In genomic region chr9:107342762-107343161, GRCh38 we compare ENCODE assay signal across 33 cellular contexts.
"Had no signal": no experiment of that assay in that cellular context is flagged by ENCODE, and none has a peak within 500 bp of the region (broad histone marks: within the 10 kb centered on the region; RNA-seq: fewer than 3 reads in every experiment).

No MANE protein-coding gene starts in this region.

- H3K4me3 ChIP-seq: body of pancreas, breast epithelium, PC-9 had no signal

- DNase-seq: activated B cell treated with CpG ODN at 0.5 μM for 24 hours; activated CD4-positive, alpha-beta memory T cell treated with anti-CD3 and anti-CD28 coated beads, Interleukin-2, amount 10 ng/mL, durations not matched to agents 7 days and 5 days; activated CD4-positive, alpha-beta T cell treated with anti-CD3 and anti-CD28 coated beads for 4 hours; activated CD4-positive, CD25-positive, alpha-beta regulatory T cell treated with anti-CD3 and anti-CD28 coated beads, Interleukin-2, amount 50 U/mL, for 72 hours; activated gamma-delta T cell; activated naive CD4-positive, alpha-beta T cell treated with Interleukin-2 at 50 U/mL for 16 hours; activated naive CD8-positive, alpha-beta T cell treated with anti-CD3 and anti-CD28 coated beads, Interleukin-2, amount 10 ng/mL, durations not matched to agents 7 days and 5 days; activated T-cell treated with anti-CD3 and anti-CD28 coated beads, Interleukin-2, amount 50 U/mL, for 24 hours; body of pancreas; MM.1S; MV-4-11; NCI-H1092; NCI-H1436 treated with DMSO at 0.1 percent for 48 hours; NCI-H1694 treated with DMSO at 0.1 percent for 48 hours; NCI-H2029; NCI-H510A; NCI-H526; NCI-H748 treated with DMSO at 0.1 percent for 48 hours; NK-92 treated with Interleukin-12 subunit alpha and Interleukin-12 subunit beta, amount 100 ng/mL, for 24 hours; PC-9; SIG-M5; SW 1271; T-helper 1 cell; T-helper 2 cell; T-helper 9 cell had no signal

- H3K36me3 Mint-ChIP-seq: activated naive CD4-positive, alpha-beta T cell treated with anti-CD3 and anti-CD28 coated beads, Interleukin-2, amount 50 U/mL, for 24 hours had no signal

- ATAC-seq: body of pancreas, Right ventricle myocardium inferior, SK-N-SH treated with all-trans-retinoic acid at 6 μM for 48 hours had no signal

- H3K4me3 Mint-ChIP-seq: activated B cell treated with CpG ODN at 0.5 μM for 24 hours; activated CD4-positive, alpha-beta memory T cell treated with anti-CD3 and anti-CD28 coated beads, Interleukin-2, amount 10 ng/mL, durations not matched to agents 7 days and 5 days; activated naive CD4-positive, alpha-beta T cell treated with anti-CD3 and anti-CD28 coated beads, Interleukin-2, amount 50 U/mL, for 24 hours; activated naive CD8-positive, alpha-beta T cell treated with anti-CD3 and anti-CD28 coated beads, Interleukin-2, amount 10 ng/mL, durations not matched to agents 7 days and 5 days; activated T-cell treated with anti-CD3 and anti-CD28 coated beads, Interleukin-2, amount 50 U/mL, for 24 hours had no signal

- H3K27ac Mint-ChIP-seq: activated B cell treated with CpG ODN at 0.5 μM for 24 hours; activated CD4-positive, alpha-beta memory T cell treated with anti-CD3 and anti-CD28 coated beads, Interleukin-2, amount 10 ng/mL, durations not matched to agents 7 days and 5 days; activated naive CD4-positive, alpha-beta T cell treated with anti-CD3 and anti-CD28 coated beads, Interleukin-2, amount 50 U/mL, for 24 hours; activated naive CD8-positive, alpha-beta T cell treated with anti-CD3 and anti-CD28 coated beads, Interleukin-2, amount 10 ng/mL, durations not matched to agents 7 days and 5 days; activated T-cell treated with anti-CD3 and anti-CD28 coated beads, Interleukin-2, amount 50 U/mL, for 24 hours; activated T-helper 2 cell treated with anti-CD3 and anti-CD28 coated beads, Interferon-gamma antibody, Interleukin-2, Interleukin-4, amounts not matched to agents 10 μg/mL and 5 μg/mL and 100 μg/mL, durations not matched to agents 14 hours and 24 hours and 36 hours had no signal

- H3K36me3 ChIP-seq: breast epithelium had no signal

- H3K27ac ChIP-seq: body of pancreas, breast epithelium, KMS-11, PC-9, RWPE1, VCaP had no signal

- H3K9me3 ChIP-seq: body of pancreas, breast epithelium had no signal

- H3K27me3 Mint-ChIP-seq: activated B cell treated with CpG ODN at 0.5 μM for 24 hours; activated CD4-positive, alpha-beta memory T cell treated with anti-CD3 and anti-CD28 coated beads, Interleukin-2, amount 10 ng/mL, durations not matched to agents 7 days and 5 days; activated T-cell treated with anti-CD3 and anti-CD28 coated beads, Interleukin-2, amount 50 U/mL, for 24 hours had no signal

- H3K9me3 Mint-ChIP-seq: activated B cell treated with CpG ODN at 0.5 μM for 24 hours; activated CD4-positive, alpha-beta memory T cell treated with anti-CD3 and anti-CD28 coated beads, Interleukin-2, amount 10 ng/mL, durations not matched to agents 7 days and 5 days; activated naive CD4-positive, alpha-beta T cell treated with anti-CD3 and anti-CD28 coated beads, Interleukin-2, amount 50 U/mL, for 24 hours; activated naive CD8-positive, alpha-beta T cell treated with anti-CD3 and anti-CD28 coated beads, Interleukin-2, amount 10 ng/mL, durations not matched to agents 7 days and 5 days; activated T-cell treated with anti-CD3 and anti-CD28 coated beads, Interleukin-2, amount 50 U/mL, for 24 hours; activated T-helper 2 cell treated with anti-CD3 and anti-CD28 coated beads, Interferon-gamma antibody, Interleukin-2, Interleukin-4, amounts not matched to agents 10 μg/mL and 5 μg/mL and 100 μg/mL, durations not matched to agents 14 hours and 24 hours and 36 hours had no signal

- H3K27me3 ChIP-seq: body of pancreas, breast epithelium had no signal
